In genomic region chr17:50913120-50913519, GRCh38 we compare ENCODE assay signal across 1 cellular context.
A peak's percentile ranks its signal among the peaks of the same experiment; 100 is the strongest.
TF ChIP-seq lines count a peak whose summit lies in the region.

No MANE protein-coding gene starts in this region.

TF ChIP-seq in A549, 52 proteins besides CTCF, POLR2A, EP300 and RAD21:
- no peak for TF ChIP-seq PBX3 (IDR thresholded peaks at IDR 0.05)
- no peak for TF ChIP-seq RNF2 (IDR thresholded peaks at IDR 0.05; ENCODE audit: borderline replicate concordance, low read depth)
- no peak for TF ChIP-seq HOXB5 (CRISPR knock-in tag; IDR thresholded peaks at IDR 0.05)
- TF ChIP-seq NR3C1 (IDR thresholded peaks at IDR 0.05): no peak
- TF ChIP-seq EHF (CRISPR knock-in tag; IDR thresholded peaks at IDR 0.05): no peak
- peak; percentile 8 for TF ChIP-seq ZFP36 (IDR thresholded peaks at IDR 0.05; ENCODE audit: borderline replicate concordance, partially characterized antibody)
TF ChIP-seq in A549: peak in this region for 1.
